In the genomic region with DNA sequence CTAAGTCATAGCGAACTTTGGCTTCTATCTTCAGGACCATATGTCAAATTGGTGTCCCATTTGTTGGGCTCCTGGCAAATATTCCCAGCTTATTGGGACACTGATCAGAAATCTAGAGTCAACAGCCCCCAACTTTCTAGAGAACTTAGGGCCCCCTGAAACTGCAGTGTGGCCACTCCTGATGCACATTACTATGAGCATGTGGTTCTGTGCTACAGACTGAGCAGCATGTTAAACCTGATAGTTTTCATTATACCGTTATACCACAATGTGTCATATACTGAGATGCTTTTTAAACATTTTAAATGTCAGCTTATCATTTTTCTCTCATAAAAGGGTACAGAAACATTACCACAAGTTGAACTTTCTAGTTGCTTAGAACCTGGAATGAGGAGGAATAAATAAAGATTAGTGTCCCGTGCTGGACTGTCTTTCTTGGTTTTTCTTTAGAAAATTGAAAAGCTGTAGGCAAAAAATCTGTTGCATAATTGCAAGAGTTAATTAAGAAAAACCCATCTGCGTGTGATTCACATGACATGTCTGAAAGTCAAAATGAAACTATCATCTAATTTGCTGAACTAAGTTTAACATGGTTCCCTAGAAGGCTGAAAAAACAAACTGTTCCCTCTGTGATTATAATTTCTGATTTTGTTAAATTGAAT, we compare ENCODE assay signal across 10 cellular contexts. TPM values are rescaled to one million over a fixed set of nuclear protein-coding genes. Genes with fewer than 3 reads are reported as not detected.
DNase-seq lines count a peak whose midpoint lies in the region; ATAC-seq and TF ChIP-seq lines count a peak whose summit lies in the region.
"Had no signal": no experiment of that assay in that cellular context is flagged by ENCODE, and none has a peak within 500 bp of the region (broad histone marks: within the 10 kb centered on the region; RNA-seq: fewer than 3 reads in every experiment).

No MANE protein-coding gene starts in this region.

- peak overlapping the region; percentile 66 for H3K4me3 Mint-ChIP-seq in CD4-positive, alpha-beta T cell
- H3K4me3 Mint-ChIP-seq in activated naive CD8-positive, alpha-beta T cell = peak overlapping the region; percentile 2
- no peak overlapping the region for H3K4me3 Mint-ChIP-seq in progenitor cell of endocrine pancreas (ENCODE audit: low read depth)

- H3K27me3 Mint-ChIP-seq in CD4-positive, alpha-beta T cell = no peaks in the 10 kb centered on the region
- no peaks in the 10 kb centered on the region for H3K27me3 Mint-ChIP-seq in activated naive CD8-positive, alpha-beta T cell
- H3K27me3 Mint-ChIP-seq in progenitor cell of endocrine pancreas = peaks cover 3% of the 10 kb centered on the region

- intact Hi-C loops in CD4-positive, alpha-beta T cell (cut with DNase I, micrococcal nuclease) = loop anchor here in 1 of 2 experiments (10.0 kb wide), 1 partner anchor 49 kb away; no protein-coding TSS in a partner anchor

- no peak overlapping the region for H3K27ac ChIP-seq in CD4-positive, alpha-beta T cell (ENCODE audit: low read depth, low read length)
- H3K27ac ChIP-seq: BLaER1, sigmoid colon had no signal

- H3K27ac Mint-ChIP-seq in CD4-positive, alpha-beta T cell = peak overlapping the region; percentile 75
- H3K27ac Mint-ChIP-seq in activated naive CD8-positive, alpha-beta T cell = peak overlapping the region; percentile 52
- H3K27ac Mint-ChIP-seq in progenitor cell of endocrine pancreas = no peak overlapping the region

- no peaks in the 10 kb centered on the region for H3K4me1 ChIP-seq in BE2C
- H3K4me1 ChIP-seq: BLaER1 had no signal

- no peak overlapping the region for H3K4me3 ChIP-seq in BE2C (ENCODE audit: low read depth, low read length)
- H3K4me3 ChIP-seq: BLaER1, sigmoid colon had no signal

- H3K4me1 Mint-ChIP-seq in CD4-positive, alpha-beta T cell (ENCODE audit: low read depth) = peaks cover 33% of the 10 kb centered on the region
- peaks cover 26% of the 10 kb centered on the region for H3K4me1 Mint-ChIP-seq in activated naive CD8-positive, alpha-beta T cell (ENCODE audit: low read depth)
- H3K4me1 Mint-ChIP-seq in progenitor cell of endocrine pancreas (ENCODE audit: low read depth) = no peaks in the 10 kb centered on the region

- POLR2A ChIA-PET in CD4-positive, alpha-beta T cell (lab: Charles Lee) = interaction anchor here (2.8 kb wide), 1 partner anchor 16 kb away, joined by 19 read pairs; a partner anchor contains a TSS

- no peaks in the 10 kb centered on the region for H3K9me3 ChIP-seq in CD4-positive, alpha-beta T cell (ENCODE audit: control insufficient read depth, low read length)
- no peaks in the 10 kb centered on the region for H3K9me3 ChIP-seq in BE2C
- H3K9me3 ChIP-seq: BLaER1, sigmoid colon had no signal

- H3K27me3 ChIP-seq in CD4-positive, alpha-beta T cell (ENCODE audit: control insufficient read depth, insufficient read depth, low read length) = no peaks in the 10 kb centered on the region
- no peaks in the 10 kb centered on the region for H3K27me3 ChIP-seq in BE2C
- H3K27me3 ChIP-seq: BLaER1, sigmoid colon had no signal

- no peak for ATAC-seq in CD4-positive, alpha-beta T cell (ENCODE audit: poor library complexity)
- ATAC-seq in GM19372 (IDR thresholded peaks at IDR 0.05; ENCODE audit: low read depth, unreplicated experiment) (peak; percentile 38), HG03175 (IDR thresholded peaks at IDR 0.05; ENCODE audit: unreplicated experiment) (peak; percentile 33)

- H3K9me3 Mint-ChIP-seq in CD4-positive, alpha-beta T cell = no peaks in the 10 kb centered on the region
- H3K9me3 Mint-ChIP-seq in activated naive CD8-positive, alpha-beta T cell (ENCODE audit: low read depth) = no peaks in the 10 kb centered on the region
- H3K9me3 Mint-ChIP-seq in progenitor cell of endocrine pancreas (ENCODE audit: low read depth) = no peaks in the 10 kb centered on the region

- no peaks in the 10 kb centered on the region for H3K36me3 Mint-ChIP-seq in CD4-positive, alpha-beta T cell (ENCODE audit: low read depth)
- H3K36me3 Mint-ChIP-seq in activated naive CD8-positive, alpha-beta T cell = peaks cover 4% of the 10 kb centered on the region
- no peaks in the 10 kb centered on the region for H3K36me3 Mint-ChIP-seq in progenitor cell of endocrine pancreas (ENCODE audit: insufficient read depth)

- CTCF ChIA-PET in CD4-positive, alpha-beta T cell (lab: Charles Lee) = no interaction called here

- H3K36me3 ChIP-seq in BE2C = no peaks in the 10 kb centered on the region
- H3K36me3 ChIP-seq: BLaER1, sigmoid colon had no signal

- no peak for TF ChIP-seq CTCF in CD4-positive, alpha-beta T cell (IDR thresholded peaks at IDR 0.05)
- TF ChIP-seq CTCF in BE2C (IDR thresholded peaks at IDR 0.05; ENCODE audit: low read depth, low read length) (no peak), progenitor cell of endocrine pancreas (IDR thresholded peaks at IDR 0.05; ENCODE audit: unreplicated experiment) (no peak)

- no peak for DNase-seq in CD4-positive, alpha-beta T cell
- DNase-seq in BE2C (no peak), progenitor cell of endocrine pancreas (ENCODE audit: low spot score, unreplicated experiment) (no peak), NCI-H69 (lab: John Stamatoyannopoulos, UW) (no peak), mesenteric fat pad (ENCODE audit: low spot score) (no peak)
- DNase-seq: sigmoid colon had no signal

RNA-seq across cellular contexts. Expression of a gene that starts 16.4 kb away (rescaled TPM):
- 10 to 100 TPM; 28.5 to 32.6 TPM for total RNA-seq in CD4-positive, alpha-beta T cell
- 43.9 TPM for polyA plus RNA-seq in BE2C (2012; ENCODE audit: insufficient read depth, insufficient read length, low read depth)
- total RNA-seq in progenitor cell of endocrine pancreas = 55.0 and 70.2 TPM in 2 replicates
- 265 TPM for total RNA-seq in mesenteric fat pad
